Comparison of ENCODE assay signal across 8 cellular contexts in genomic region chr1:43549921-43550597, GRCh38. TPM values are rescaled to one million over a fixed set of nuclear protein-coding genes. Genes with fewer than 3 reads are reported as not detected.
A peak's percentile ranks its signal among the peaks of the same experiment; 100 is the strongest.
DNase-seq lines count a peak whose midpoint lies in the region; ATAC-seq, FAIRE-seq and TF ChIP-seq lines count a peak whose summit lies in the region.

No MANE protein-coding gene starts in this region.

- H3K4me3 Mint-ChIP-seq in effector memory CD8-positive, alpha-beta T cell, result peak overlapping the region; percentile 50 to 55
- peak overlapping the region in 9 of 10 donors; percentile 33 to 72 (median 63) for H3K4me3 Mint-ChIP-seq in naive thymus-derived CD8-positive, alpha-beta T cell

- POLR2A ChIA-PET in naive thymus-derived CD8-positive, alpha-beta T cell (lab: Charles Lee), result interaction anchor here (1.3 kb wide), 2 partner anchors 13 to 96 kb away, joined by 3 read pairs; partner anchors contain the start of gene HYI

- FAIRE-seq in GM12891 (lab: Jason Lieb, UNC), result no peak

- ATAC-seq in effector memory CD8-positive, alpha-beta T cell (replicated peaks), result peak; percentile 16
- peak in 1 of 2 donors; percentile 42 for ATAC-seq in naive thymus-derived CD8-positive, alpha-beta T cell
- no peak for ATAC-seq in GM18498 (IDR thresholded peaks at IDR 0.05; ENCODE audit: unreplicated experiment)
- no peak for ATAC-seq in HG03469 (IDR thresholded peaks at IDR 0.05; ENCODE audit: unreplicated experiment)
- no peak for ATAC-seq in HG03432 (IDR thresholded peaks at IDR 0.05; ENCODE audit: unreplicated experiment)

- peaks cover 6 to 8% of the 10 kb centered on the region in 2 donors for H3K4me1 Mint-ChIP-seq in effector memory CD8-positive, alpha-beta T cell (ENCODE audit: low read depth in 2 of 2)
- peaks cover 6 to 15% (median 12%) of the 10 kb centered on the region in 4 donors for H3K4me1 Mint-ChIP-seq in naive thymus-derived CD8-positive, alpha-beta T cell

- peaks cover 11 to 58% of the 10 kb centered on the region in 2 donors for H3K27me3 Mint-ChIP-seq in effector memory CD8-positive, alpha-beta T cell
- H3K27me3 Mint-ChIP-seq in naive thymus-derived CD8-positive, alpha-beta T cell, result peaks cover 12 to 43% (median 31%) of the 10 kb centered on the region in 5 donors

- peaks cover 8% of the 10 kb centered on the region for H3K36me3 Mint-ChIP-seq in effector memory CD8-positive, alpha-beta T cell (ENCODE audit: insufficient read depth)
- H3K36me3 Mint-ChIP-seq in naive thymus-derived CD8-positive, alpha-beta T cell, result no peaks in the 10 kb centered on the region

- DNase-seq in GM12891 (ENCODE audit: insufficient read length, low spot score), result peak; percentile 60
- peak; percentile 89 for DNase-seq in NCI-H2227 (lab: John Stamatoyannopoulos, UW; ENCODE audit: unreplicated experiment)
- no peak for DNase-seq in effector memory CD8-positive, alpha-beta T cell
- DNase-seq in naive thymus-derived CD8-positive, alpha-beta T cell, result peak in 1 of 10 donors; percentile 2
- DNase-seq in NCI-H82 (lab: John Stamatoyannopoulos, UW), result no peak

- no peaks in the 10 kb centered on the region for H3K9me3 Mint-ChIP-seq in effector memory CD8-positive, alpha-beta T cell
- no peaks in the 10 kb centered on the region for H3K9me3 Mint-ChIP-seq in naive thymus-derived CD8-positive, alpha-beta T cell

- no peak for TF ChIP-seq POLR2A in GM12891 (IDR thresholded peaks at IDR 0.05; ENCODE audit: low read depth, low read length)

- H3K27ac Mint-ChIP-seq in effector memory CD8-positive, alpha-beta T cell, result no peak overlapping the region
- peak overlapping the region in 2 of 10 donors; percentile 1 to 50 for H3K27ac Mint-ChIP-seq in naive thymus-derived CD8-positive, alpha-beta T cell

TF ChIP-seq in GM12891, 5 proteins besides CTCF, POLR2A, EP300 and RAD21:
- TF ChIP-seq SPI1 (IDR thresholded peaks at IDR 0.05; ENCODE audit: low read depth, low read length) (no peak), POU2F2 (IDR thresholded peaks at IDR 0.05; ENCODE audit: low read depth, low read length) (no peak), POLR2AphosphoS5 (IDR thresholded peaks at IDR 0.05; ENCODE audit: low read depth, low read length) (no peak), TAF1 (IDR thresholded peaks at IDR 0.05; ENCODE audit: low read depth, low read length) (no peak), PAX5 (IDR thresholded peaks at IDR 0.05; ENCODE audit: insufficient read depth, low read length, severe bottlenecking) (no peak)

RNA-seq across cellular contexts. Expression of gene PTPRF, which starts 19.4 kb away (rescaled TPM):
- polyA plus RNA-seq in GM12891 (2012; ENCODE audit: low read depth, missing spikeins), result 2.8 TPM
- total RNA-seq in naive thymus-derived CD8-positive, alpha-beta T cell, result under 1 TPM in 1 of 2 experiments, not detected in 1; 0.08 TPM
- not detected for polyA plus RNA-seq in naive thymus-derived CD8-positive, alpha-beta T cell

Comparison
In these comparisons a context has a peak if more than half of its experiments do, and no peak if none do; other contexts are left out.
1. DNase-seq: peak in GM12891 (single experiment) and NCI-H2227 (single experiment); none in effector memory CD8-positive, alpha-beta T cell (0 of 3) and NCI-H82 (single experiment).